ENCODE assay signal across 15 cellular contexts in genomic region chr2:232488097-232488711, GRCh38. TPM values are rescaled to one million over a fixed set of nuclear protein-coding genes. Genes with fewer than 3 reads are reported as not detected.
DNase-seq lines count a peak whose midpoint lies in the region; ATAC-seq, FAIRE-seq and TF ChIP-seq lines count a peak whose summit lies in the region.
"Had no signal": no experiment of that assay in that cellular context is flagged by ENCODE, and none has a peak within 500 bp of the region (broad histone marks: within the 10 kb centered on the region; RNA-seq: fewer than 3 reads in every experiment).

No MANE protein-coding gene starts in this region.

- no peak overlapping the region for H3K4me3 ChIP-seq in CD4-positive, alpha-beta memory T cell (ENCODE audit: low read length in 2 of 2)
- H3K4me3 ChIP-seq in HEK293 (ENCODE audit: low read depth, low read length) (no peak overlapping the region), H1 (ENCODE audit: extremely low read depth in 1 of 4, insufficient read depth in 2 of 4, low read depth in 3 of 4, low read length in 4 of 4) (peak overlapping the region; percentile 26 to 62 (median 28); a peak in 7 of 8 replicates), neural cell (ENCODE audit: low read length) (peak overlapping the region; percentile 60), lower leg skin (ENCODE audit: low read depth, poor library complexity, severe bottlenecking) (no peak overlapping the region)
- H3K4me3 ChIP-seq: SJSA1 had no signal

- DNase-seq in CD4-positive, alpha-beta memory T cell, result no peak
- peak in 1 of 2 experiments; percentile 83 for DNase-seq in H1 (ENCODE audit: low read depth in 1 of 2, low spot score in 2 of 2)
- no peak for DNase-seq in activated T-helper 2 cell treated with anti-CD3 and anti-CD28 coated beads, Interferon-gamma antibody, Interleukin-2, Interleukin-4, amounts not matched to agents 10 μg/mL and 5 μg/mL and 100 μg/mL, durations not matched to agents 14 hours and 24 hours and 36 hours (ENCODE audit: low spot score)
- no peak for DNase-seq in lower leg skin (ENCODE audit: low spot score in 2 of 2)
- DNase-seq: activated T-cell treated with anti-CD3 and anti-CD28 coated beads, Interleukin-2, amount 50 U/mL, for 24 hours; HCEC 1CT; hypothalamus; NCI-H1436 had no signal

- no peak for ATAC-seq in esophagus mucosa
- ATAC-seq in GM21367 (IDR thresholded peaks at IDR 0.05; ENCODE audit: unreplicated experiment), result no peak

- no peaks in the 10 kb centered on the region for H3K79me2 ChIP-seq in H1 (ENCODE audit: control insufficient read depth in 1 of 2, insufficient read depth in 2 of 2, low read length in 2 of 2)
- no peaks in the 10 kb centered on the region for H3K79me2 ChIP-seq in neural cell (replicated peaks; ENCODE audit: insufficient read depth, low read length)

- H3K4me1 ChIP-seq in CD4-positive, alpha-beta memory T cell (ENCODE audit: insufficient read depth, low read length), result no peaks in the 10 kb centered on the region
- H3K4me1 ChIP-seq in HEK293 (ENCODE audit: control insufficient read depth, insufficient read depth, low read length), result no peaks in the 10 kb centered on the region
- peaks cover 0 to 40% (median 22%) of the 10 kb centered on the region in 4 experiments; a peak in 6 of 7 replicates for H3K4me1 ChIP-seq in H1 (replicated peaks in 1 of 4; ENCODE audit: control insufficient read depth in 3 of 4, insufficient read depth in 4 of 4, low read length in 3 of 4)

- TF ChIP-seq POLR2A in H1 (IDR thresholded peaks at IDR 0.05; ENCODE audit: control extremely low read depth in 1 of 2, low read depth in 2 of 2, low read length in 2 of 2), result no peak
- TF ChIP-seq POLR2A in lower leg skin (IDR thresholded peaks at IDR 0.05), result no peak

- POLR2A ChIA-PET in CD4-positive, alpha-beta memory T cell (lab: Charles Lee; ENCODE audit: partially characterized antibody), result no interaction called here
- POLR2A ChIA-PET in HEK293 (lab: Yijun Ruan, JAX), result no interaction called here
- POLR2A ChIA-PET in H1 (lab: Charles Lee; ENCODE audit: partially characterized antibody), result interaction anchor here (1.2 to 1.4 kb wide), 2 partner anchors 17 to 24 kb away, joined by 3 to 4 read pairs; no protein-coding TSS in a partner anchor

- intact Hi-C loops in CD4-positive, alpha-beta memory T cell (cut with micrococcal nuclease), result no loop called here
- intact Hi-C loops in activated T-helper 2 cell treated with anti-CD3 and anti-CD28 coated beads, Interferon-gamma antibody, Interleukin-2, Interleukin-4, amounts not matched to agents 10 μg/mL and 5 μg/mL and 100 μg/mL, durations not matched to agents 14 hours and 24 hours and 36 hours (cut with micrococcal nuclease), result loop anchor here (10.0 kb wide), 1 partner anchor 73 kb away; no protein-coding TSS in a partner anchor
- intact Hi-C loops in lower leg skin (cut with DNase I; ENCODE audit: low total_unique reads), result no loop called here

- H3K23ac ChIP-seq in H1 (ENCODE audit: insufficient read length), result no peak overlapping the region

- peak overlapping the region in 5 of 8 donors; percentile 15 to 72 (median 32) for H3K4me3 Mint-ChIP-seq in CD4-positive, alpha-beta memory T cell
- H3K4me3 Mint-ChIP-seq in activated T-helper 2 cell treated with anti-CD3 and anti-CD28 coated beads, Interferon-gamma antibody, Interleukin-2, Interleukin-4, amounts not matched to agents 10 μg/mL and 5 μg/mL and 100 μg/mL, durations not matched to agents 14 hours and 24 hours and 36 hours (ENCODE audit: low read depth), result no peak overlapping the region
- H3K4me3 Mint-ChIP-seq: activated T-cell treated with anti-CD3 and anti-CD28 coated beads, Interleukin-2, amount 50 U/mL, for 24 hours had no signal

- TF ChIP-seq EP300 in H1 (IDR thresholded peaks at IDR 0.05; ENCODE audit: borderline replicate concordance in 1 of 2, low read depth in 2 of 2, low read length in 2 of 2) (no peak), neural cell (conservative IDR thresholded peaks at IDR 0.05; ENCODE audit: poor library complexity, severe bottlenecking) (no peak)

- H2BK5ac ChIP-seq in H1 (ENCODE audit: low read depth, low read length), result no peak overlapping the region

- no peaks in the 10 kb centered on the region for H3F3A ChIP-seq in neural cell (ENCODE audit: insufficient read depth, low read length, poor library complexity, severe bottlenecking)

- no peaks in the 10 kb centered on the region for H3K9me3 Mint-ChIP-seq in CD4-positive, alpha-beta memory T cell
- no peaks in the 10 kb centered on the region for H3K9me3 Mint-ChIP-seq in activated T-helper 2 cell treated with anti-CD3 and anti-CD28 coated beads, Interferon-gamma antibody, Interleukin-2, Interleukin-4, amounts not matched to agents 10 μg/mL and 5 μg/mL and 100 μg/mL, durations not matched to agents 14 hours and 24 hours and 36 hours
- H3K9me3 Mint-ChIP-seq: activated T-cell treated with anti-CD3 and anti-CD28 coated beads, Interleukin-2, amount 50 U/mL, for 24 hours had no signal

- H3K4me2 ChIP-seq in H1 (ENCODE audit: insufficient read depth in 1 of 2, low read depth in 2 of 2, low read length in 2 of 2) (peak overlapping the region; percentile 56 to 79), neural cell (ENCODE audit: low read length) (peak overlapping the region; percentile 39)

- H3K27ac Mint-ChIP-seq in CD4-positive, alpha-beta memory T cell, result no peak overlapping the region
- H3K27ac Mint-ChIP-seq in activated T-helper 2 cell treated with anti-CD3 and anti-CD28 coated beads, Interferon-gamma antibody, Interleukin-2, Interleukin-4, amounts not matched to agents 10 μg/mL and 5 μg/mL and 100 μg/mL, durations not matched to agents 14 hours and 24 hours and 36 hours, result no peak overlapping the region
- H3K27ac Mint-ChIP-seq: activated T-cell treated with anti-CD3 and anti-CD28 coated beads, Interleukin-2, amount 50 U/mL, for 24 hours had no signal

- H3K9ac ChIP-seq in H1 (replicated peaks in 1 of 4; ENCODE audit: extremely low read depth in 1 of 4, low read depth in 3 of 4, low read length in 3 of 4) (no peak overlapping the region), neural cell (ENCODE audit: low read length) (peak overlapping the region; percentile 56)

- no peaks in the 10 kb centered on the region for H3K36me3 Mint-ChIP-seq in CD4-positive, alpha-beta memory T cell
- no peaks in the 10 kb centered on the region for H3K36me3 Mint-ChIP-seq in activated T-helper 2 cell treated with anti-CD3 and anti-CD28 coated beads, Interferon-gamma antibody, Interleukin-2, Interleukin-4, amounts not matched to agents 10 μg/mL and 5 μg/mL and 100 μg/mL, durations not matched to agents 14 hours and 24 hours and 36 hours (ENCODE audit: low read depth)

- no peak for FAIRE-seq in H1 (lab: Jason Lieb, UNC)

- no peak overlapping the region for H2BK20ac ChIP-seq in H1 (ENCODE audit: low read length)

- TF ChIP-seq CTCF in HEK293 (tag by site-specific recombination; IDR thresholded peaks at IDR 0.05) (0 out of 2 replicates have a peak, but pooled peaks have one; percentile 21), H1 (IDR thresholded peaks at IDR 0.05; ENCODE audit: control extremely low read depth in 1 of 3, insufficient read depth in 1 of 3, low read depth in 1 of 3, low read length in 3 of 3) (peak in 2 of 3 experiments; percentile 25 to 58; a peak in 2 of 4 replicates), neural cell (IDR thresholded peaks at IDR 0.05; ENCODE audit: poor library complexity, severe bottlenecking) (no peak), lower leg skin (IDR thresholded peaks at IDR 0.05) (no peak)

- H4K8ac ChIP-seq in H1 (ENCODE audit: extremely low read depth, insufficient read depth, low read length), result no peak overlapping the region; the same call in 1 of the 2 replicates

- CTCF ChIA-PET in CD4-positive, alpha-beta memory T cell (lab: Charles Lee; ENCODE audit: partially characterized antibody), result no interaction called here
- CTCF ChIA-PET in HEK293 (lab: Yijun Ruan, JAX) (interaction anchor here (0.7 to 1.1 kb wide), 3 partner anchors 22 to 49 kb away, joined by 3 read pairs; no protein-coding TSS in a partner anchor), H1 (lab: Charles Lee; ENCODE audit: partially characterized antibody) (interaction anchor here (1.0 to 3.6 kb wide), 4 partner anchors 14 to 44 kb away, joined by 3 to 32 read pairs (median 4); partner anchors contain the start of gene PRSS56)

- H3K27ac ChIP-seq in CD4-positive, alpha-beta memory T cell (ENCODE audit: low read depth, low read length), result no peak overlapping the region
- H3K27ac ChIP-seq in HEK293 (ENCODE audit: extremely low read depth, low read depth, low read length) (no peak overlapping the region), H1 (ENCODE audit: low read depth, low read length) (no peak overlapping the region), neural cell (ENCODE audit: low read length) (peak overlapping the region; percentile 39)
- H3K27ac ChIP-seq: sigmoid colon, SJSA1, thoracic aorta had no signal

- H4K20me1 ChIP-seq in H1 (replicated peaks in 1 of 2; ENCODE audit: control insufficient read depth in 1 of 2, insufficient read depth in 2 of 2, low read length in 2 of 2) (peaks cover 5 to 10% of the 10 kb centered on the region in 2 experiments), neural cell (ENCODE audit: insufficient read depth) (no peaks in the 10 kb centered on the region)

- H3K27me3 Mint-ChIP-seq in CD4-positive, alpha-beta memory T cell, result peaks cover 22 to 39% of the 10 kb centered on the region in 2 donors
- peaks cover 38% of the 10 kb centered on the region for H3K27me3 Mint-ChIP-seq in activated T-helper 2 cell treated with anti-CD3 and anti-CD28 coated beads, Interferon-gamma antibody, Interleukin-2, Interleukin-4, amounts not matched to agents 10 μg/mL and 5 μg/mL and 100 μg/mL, durations not matched to agents 14 hours and 24 hours and 36 hours (ENCODE audit: low read depth)

- no peaks in the 10 kb centered on the region for H3K9me3 ChIP-seq in CD4-positive, alpha-beta memory T cell (ENCODE audit: control insufficient read depth in 1 of 2, low read length in 2 of 2)
- no peaks in the 10 kb centered on the region for H3K9me3 ChIP-seq in HEK293 (ENCODE audit: control insufficient read depth, insufficient read depth, low read depth, low read length)
- no peaks in the 10 kb centered on the region; a peak in 1 of 4 replicates for H3K9me3 ChIP-seq in H1 (ENCODE audit: insufficient read depth in 2 of 2, low read depth in 1 of 2, low read length in 1 of 2)
- H3K9me3 ChIP-seq in neural cell (ENCODE audit: low read length), result no peaks in the 10 kb centered on the region
- H3K9me3 ChIP-seq: sigmoid colon, SJSA1, thoracic aorta had no signal

- no peaks in the 10 kb centered on the region for H3K79me1 ChIP-seq in H1 (ENCODE audit: low read depth, low read length)

- H3K27me3 ChIP-seq in CD4-positive, alpha-beta memory T cell (ENCODE audit: insufficient read depth, low read length), result no peaks in the 10 kb centered on the region
- peaks cover 35 to 58% (median 50%) of the 10 kb centered on the region in 4 experiments for H3K27me3 ChIP-seq in H1 (replicated peaks in 1 of 4; ENCODE audit: control insufficient read depth in 3 of 4, extremely low read depth in 1 of 4, insufficient read depth in 3 of 4, low read length in 3 of 4)
- peaks cover 45% of the 10 kb centered on the region for H3K27me3 ChIP-seq in neural cell (ENCODE audit: insufficient read depth, low read depth, low read length)

- no peak overlapping the region for H2BK15ac ChIP-seq in H1 (ENCODE audit: low read length)

- H2AFZ ChIP-seq in H1 (ENCODE audit: low read length) (no peak overlapping the region), neural cell (ENCODE audit: low read depth, low read length) (no peak overlapping the region)

- H3K23me2 ChIP-seq in H1 (ENCODE audit: low read depth, low read length), result peaks cover 12% of the 10 kb centered on the region; the same call in 1 of the 2 replicates

- no peak overlapping the region for H2BK120ac ChIP-seq in H1 (replicated peaks; ENCODE audit: low read depth, low read length)

- no peaks in the 10 kb centered on the region for H3K9me2 ChIP-seq in neural cell (ENCODE audit: insufficient read depth, low read length)

- TF ChIP-seq RAD21 in H1 (IDR thresholded peaks at IDR 0.05 in 1 of 2, conservative IDR thresholded peaks at IDR 0.05 in 1 of 2; ENCODE audit: low read depth in 2 of 2, low read length in 2 of 2), result peak in 1 of 2 experiments; percentile 19; a peak in 1 of 4 replicates
- no peak for TF ChIP-seq RAD21 in neural cell (conservative IDR thresholded peaks at IDR 0.05)

- no peaks in the 10 kb centered on the region for H3K36me3 ChIP-seq in CD4-positive, alpha-beta memory T cell (ENCODE audit: insufficient read depth, low read length)
- peaks cover 0 to 4% of the 10 kb centered on the region in 2 experiments; a peak in 1 of 3 replicates for H3K36me3 ChIP-seq in HEK293 (ENCODE audit: control insufficient read depth in 2 of 2, insufficient read depth in 1 of 2, low read length in 2 of 2)
- peaks cover 0 to 11% (median 0%) of the 10 kb centered on the region in 4 experiments; a peak in 1 of 8 replicates for H3K36me3 ChIP-seq in H1 (ENCODE audit: control insufficient read depth in 2 of 4, insufficient read depth in 4 of 4, low read length in 3 of 4)
- no peaks in the 10 kb centered on the region for H3K36me3 ChIP-seq in neural cell (ENCODE audit: insufficient read depth, low read length)
- H3K36me3 ChIP-seq: sigmoid colon, SJSA1, thoracic aorta had no signal

- H4K91ac ChIP-seq in H1 (replicated peaks; ENCODE audit: insufficient read length, low read length), result no peak overlapping the region

- no peak overlapping the region for H4K5ac ChIP-seq in H1 (ENCODE audit: insufficient read length, low read depth, low read length)

- peak overlapping the region; percentile 48 for H3K18ac ChIP-seq in H1 (ENCODE audit: extremely low read depth, low read length)

- 0 out of 2 replicates have a peak overlapping the region, but pooled peaks have one; percentile 49 for H2AK5ac ChIP-seq in H1 (ENCODE audit: low read depth, low read length)

- H2BK12ac ChIP-seq in H1 (ENCODE audit: low read depth, low read length), result peak overlapping the region; percentile 39; the same call in 1 of the 2 replicates

- H3K14ac ChIP-seq in H1 (ENCODE audit: insufficient read length), result no peak overlapping the region

- 11% methylated on average over 11 of the region's 16 CpGs; no CpG with 5 or more reads in 1 of the 2 experiments for WGBS in H1 (ENCODE audit: extremely low coverage in 1 of 2, insufficient coverage in 1 of 2, insufficient read length in 1 of 2, insufficient replicate concordance in 2 of 2, low coverage in 1 of 2, low lambda C conversion rate in 2 of 2, missing lambda C conversion rate in 1 of 2), 2 experiments
- WGBS in lower leg skin, 2 donors, result 56 to 77% methylated on average over 7 to 16 of the region's 16 CpGs

- peaks cover 2 to 25% (median 9%) of the 10 kb centered on the region in 4 donors for H3K4me1 Mint-ChIP-seq in CD4-positive, alpha-beta memory T cell
- H3K4me1 Mint-ChIP-seq in activated T-helper 2 cell treated with anti-CD3 and anti-CD28 coated beads, Interferon-gamma antibody, Interleukin-2, Interleukin-4, amounts not matched to agents 10 μg/mL and 5 μg/mL and 100 μg/mL, durations not matched to agents 14 hours and 24 hours and 36 hours (ENCODE audit: low read depth), result no peaks in the 10 kb centered on the region

- no peak overlapping the region for H3K4ac ChIP-seq in H1 (replicated peaks; ENCODE audit: insufficient read length, low read depth, low read length)

- H3K56ac ChIP-seq in H1 (replicated peaks; ENCODE audit: insufficient read length, low read depth, low read length), result peak overlapping the region; percentile 16

RNA-seq across cellular contexts. Expression of gene ECEL1, which starts 0.6 kb away (rescaled TPM):
- total RNA-seq in CD4-positive, alpha-beta memory T cell, result not detected
- polyA plus RNA-seq in CD4-positive, alpha-beta memory T cell, result not detected
- total RNA-seq in H1 (2021; fragmentation: NEBNext Ultra II Directional; extraction: Animal tissue kit (Norgen Biotek cat#: 25700)), result 6.5 and 7.7 TPM in 2 replicates
- polyA plus RNA-seq in H1 (2011; rRNA removed), result 20.2 and 27.9 TPM in 2 replicates
- 18.1 TPM for polyA plus RNA-seq in H1 (2011; cell fraction: cytosol; rRNA removed)
- 86.7 TPM for polyA plus RNA-seq in H1 (2011; cell fraction: nucleus; rRNA removed)
- 5.2 to 12.4 TPM (median 10.2 TPM) in 4 replicates for polyA plus RNA-seq in H1 (2012, experiment 1 of 2)
- polyA plus RNA-seq in H1 (2012, experiment 2 of 2), result 9.9 TPM
- polyA plus RNA-seq in H1 (2013, experiment 1 of 2), result 8.7 TPM
- polyA plus RNA-seq in H1 (2013, experiment 2 of 2), result 7.6 TPM
- polyA minus RNA-seq in H1 (2011; rRNA and poly(A)+ RNA removed), result 7.0 and 9.2 TPM in 2 replicates
- 7.3 TPM for polyA minus RNA-seq in H1 (2011; cell fraction: cytosol; rRNA and poly(A)+ RNA removed)
- 11.7 TPM for polyA minus RNA-seq in H1 (2011; cell fraction: nucleus; rRNA and poly(A)+ RNA removed)
- polyA plus RNA-seq in neural cell, result 60.9 and 75.6 TPM in 2 replicates
- 43.1 and 46.3 TPM in 2 replicates for polyA minus RNA-seq in neural cell
- total RNA-seq in activated T-helper 2 cell treated with anti-CD3 and anti-CD28 coated beads, Interferon-gamma antibody, Interleukin-2, Interleukin-4, amounts not matched to agents 10 μg/mL and 5 μg/mL and 100 μg/mL, durations not matched to agents 14 hours and 24 hours and 36 hours, result 0.50 and 0.78 TPM in 2 replicates
- not detected for total RNA-seq in esophagus mucosa
- total RNA-seq in lower leg skin, result under 1 TPM in 2 of 4 donors, not detected in 2; 0.10 to 0.39 TPM
- total RNA-seq: SJSA1 had no signal

RNA-seq across cellular contexts. Expression of gene PRSS56, which starts 32.0 kb away (rescaled TPM):
- not detected for total RNA-seq in CD4-positive, alpha-beta memory T cell
- polyA plus RNA-seq in CD4-positive, alpha-beta memory T cell, result not detected
- not detected in 2 replicates for total RNA-seq in H1 (2021; fragmentation: NEBNext Ultra II Directional; extraction: Animal tissue kit (Norgen Biotek cat#: 25700))
- polyA plus RNA-seq in H1 (2011; rRNA removed) (0.03 and 0.11 TPM in 2 replicates), neural cell (0.16 TPM in 1 of 2 replicates, not detected in the other)
- 0.09 TPM for polyA plus RNA-seq in H1 (2011; cell fraction: cytosol; rRNA removed)
- 0.14 TPM for polyA plus RNA-seq in H1 (2011; cell fraction: nucleus; rRNA removed)
- polyA plus RNA-seq in H1 (2012, experiment 1 of 2), result 0.17 TPM in 1 of 4 replicates, not detected in the others
- not detected for polyA plus RNA-seq in H1 (2012, experiment 2 of 2)
- not detected for polyA plus RNA-seq in H1 (2013, experiment 1 of 2)
- polyA plus RNA-seq in H1 (2013, experiment 2 of 2), result not detected
- polyA minus RNA-seq in H1 (2011; rRNA and poly(A)+ RNA removed), result not detected in 2 replicates
- not detected for polyA minus RNA-seq in H1 (2011; cell fraction: cytosol; rRNA and poly(A)+ RNA removed)
- polyA minus RNA-seq in H1 (2011; cell fraction: nucleus; rRNA and poly(A)+ RNA removed), result not detected
- polyA minus RNA-seq in neural cell, result not detected in 2 replicates
- not detected in 2 replicates for total RNA-seq in activated T-helper 2 cell treated with anti-CD3 and anti-CD28 coated beads, Interferon-gamma antibody, Interleukin-2, Interleukin-4, amounts not matched to agents 10 μg/mL and 5 μg/mL and 100 μg/mL, durations not matched to agents 14 hours and 24 hours and 36 hours
- total RNA-seq in esophagus mucosa (not detected), lower leg skin (not detected)
- total RNA-seq: sigmoid colon, SJSA1, thoracic aorta had no signal
- polyA plus RNA-seq: sigmoid colon had no signal

RNA-seq across cellular contexts. Expression of gene ALPI, which starts 32.3 kb away (rescaled TPM):
- total RNA-seq in CD4-positive, alpha-beta memory T cell, result not detected
- not detected for polyA plus RNA-seq in CD4-positive, alpha-beta memory T cell
- total RNA-seq in H1 (2021; fragmentation: NEBNext Ultra II Directional; extraction: Animal tissue kit (Norgen Biotek cat#: 25700)), result not detected in 2 replicates
- polyA plus RNA-seq in H1 (2011; rRNA removed), result not detected in 2 replicates
- not detected for polyA plus RNA-seq in H1 (2011; cell fraction: cytosol; rRNA removed)
- not detected for polyA plus RNA-seq in H1 (2011; cell fraction: nucleus; rRNA removed)
- not detected in 4 replicates for polyA plus RNA-seq in H1 (2012, experiment 1 of 2)
- polyA plus RNA-seq in H1 (2012, experiment 2 of 2), result not detected
- not detected for polyA plus RNA-seq in H1 (2013, experiment 1 of 2)
- not detected for polyA plus RNA-seq in H1 (2013, experiment 2 of 2)
- not detected in 2 replicates for polyA minus RNA-seq in H1 (2011; rRNA and poly(A)+ RNA removed)
- polyA minus RNA-seq in H1 (2011; cell fraction: cytosol; rRNA and poly(A)+ RNA removed), result not detected
- polyA minus RNA-seq in H1 (2011; cell fraction: nucleus; rRNA and poly(A)+ RNA removed), result not detected
- polyA plus RNA-seq in neural cell, result not detected in 2 replicates
- not detected in 2 replicates for polyA minus RNA-seq in neural cell
- not detected in 2 replicates for total RNA-seq in activated T-helper 2 cell treated with anti-CD3 and anti-CD28 coated beads, Interferon-gamma antibody, Interleukin-2, Interleukin-4, amounts not matched to agents 10 μg/mL and 5 μg/mL and 100 μg/mL, durations not matched to agents 14 hours and 24 hours and 36 hours
- not detected for total RNA-seq in esophagus mucosa
- not detected for total RNA-seq in lower leg skin
- total RNA-seq: sigmoid colon, SJSA1, thoracic aorta had no signal

RNA-seq across cellular contexts. Expression of gene CHRND, which starts 37.8 kb away (rescaled TPM):
- not detected for total RNA-seq in CD4-positive, alpha-beta memory T cell
- not detected for polyA plus RNA-seq in CD4-positive, alpha-beta memory T cell
- not detected in 2 replicates for total RNA-seq in H1 (2021; fragmentation: NEBNext Ultra II Directional; extraction: Animal tissue kit (Norgen Biotek cat#: 25700))
- 0.11 and 0.24 TPM in 2 replicates for polyA plus RNA-seq in H1 (2011; rRNA removed)
- 0.21 TPM for polyA plus RNA-seq in H1 (2011; cell fraction: cytosol; rRNA removed)
- 0.40 TPM for polyA plus RNA-seq in H1 (2011; cell fraction: nucleus; rRNA removed)
- 0.09 to 0.27 TPM (median 0.13 TPM) in 3 of 4 replicates, not detected in the other for polyA plus RNA-seq in H1 (2012, experiment 1 of 2)
- 0.35 TPM for polyA plus RNA-seq in H1 (2012, experiment 2 of 2)
- polyA plus RNA-seq in H1 (2013, experiment 1 of 2), result 0.12 TPM
- polyA plus RNA-seq in H1 (2013, experiment 2 of 2), result 0.11 TPM
- polyA minus RNA-seq in H1 (2011; rRNA and poly(A)+ RNA removed), result 0.06 TPM in 1 of 2 replicates, not detected in the other
- polyA minus RNA-seq in H1 (2011; cell fraction: cytosol; rRNA and poly(A)+ RNA removed), result not detected
- polyA minus RNA-seq in H1 (2011; cell fraction: nucleus; rRNA and poly(A)+ RNA removed), result not detected
- not detected in 2 replicates for polyA plus RNA-seq in neural cell
- polyA minus RNA-seq in neural cell, result not detected in 2 replicates
- not detected in 2 replicates for total RNA-seq in activated T-helper 2 cell treated with anti-CD3 and anti-CD28 coated beads, Interferon-gamma antibody, Interleukin-2, Interleukin-4, amounts not matched to agents 10 μg/mL and 5 μg/mL and 100 μg/mL, durations not matched to agents 14 hours and 24 hours and 36 hours
- not detected for total RNA-seq in esophagus mucosa
- not detected for total RNA-seq in lower leg skin
- total RNA-seq: sigmoid colon, SJSA1, thoracic aorta had no signal
- polyA plus RNA-seq: sigmoid colon had no signal

RNA-seq across cellular contexts. Expression of gene CHRNG, which starts 51.3 kb away (rescaled TPM):
- total RNA-seq in CD4-positive, alpha-beta memory T cell, result not detected
- polyA plus RNA-seq in CD4-positive, alpha-beta memory T cell, result not detected
- not detected in 2 replicates for total RNA-seq in H1 (2021; fragmentation: NEBNext Ultra II Directional; extraction: Animal tissue kit (Norgen Biotek cat#: 25700))
- polyA plus RNA-seq in H1 (2011; rRNA removed), result 0.05 TPM in 2 replicates
- 0.08 TPM for polyA plus RNA-seq in H1 (2011; cell fraction: cytosol; rRNA removed)
- 0.14 TPM for polyA plus RNA-seq in H1 (2011; cell fraction: nucleus; rRNA removed)
- 0.09 to 0.12 TPM in 2 of 4 replicates, not detected in the others for polyA plus RNA-seq in H1 (2012, experiment 1 of 2)
- not detected for polyA plus RNA-seq in H1 (2012, experiment 2 of 2)
- 0.02 TPM for polyA plus RNA-seq in H1 (2013, experiment 1 of 2)
- not detected for polyA plus RNA-seq in H1 (2013, experiment 2 of 2)
- not detected in 2 replicates for polyA minus RNA-seq in H1 (2011; rRNA and poly(A)+ RNA removed)
- polyA minus RNA-seq in H1 (2011; cell fraction: cytosol; rRNA and poly(A)+ RNA removed), result not detected
- not detected for polyA minus RNA-seq in H1 (2011; cell fraction: nucleus; rRNA and poly(A)+ RNA removed)
- polyA plus RNA-seq in neural cell, result not detected in 2 replicates
- not detected in 2 replicates for polyA minus RNA-seq in neural cell
- total RNA-seq in activated T-helper 2 cell treated with anti-CD3 and anti-CD28 coated beads, Interferon-gamma antibody, Interleukin-2, Interleukin-4, amounts not matched to agents 10 μg/mL and 5 μg/mL and 100 μg/mL, durations not matched to agents 14 hours and 24 hours and 36 hours, result not detected in 2 replicates
- not detected for total RNA-seq in esophagus mucosa
- total RNA-seq in lower leg skin, result not detected
- total RNA-seq: sigmoid colon, SJSA1, thoracic aorta had no signal
- polyA plus RNA-seq: sigmoid colon had no signal

Comparison
In these comparisons a context has a peak if more than half of its experiments do, and no peak if none do; other contexts are left out.
1. H3K4me3 ChIP-seq: peak in H1 (4 of 4) and neural cell (single experiment); none in CD4-positive, alpha-beta memory T cell (0 of 2), HEK293 (single experiment) and lower leg skin (single experiment).
2. CTCF ChIP-seq: peak in HEK293 (single experiment) and H1 (2 of 3); none in neural cell (single experiment) and lower leg skin (0 of 3).